Comparison of ENCODE assay signal across 8 cellular contexts in the genomic region with DNA sequence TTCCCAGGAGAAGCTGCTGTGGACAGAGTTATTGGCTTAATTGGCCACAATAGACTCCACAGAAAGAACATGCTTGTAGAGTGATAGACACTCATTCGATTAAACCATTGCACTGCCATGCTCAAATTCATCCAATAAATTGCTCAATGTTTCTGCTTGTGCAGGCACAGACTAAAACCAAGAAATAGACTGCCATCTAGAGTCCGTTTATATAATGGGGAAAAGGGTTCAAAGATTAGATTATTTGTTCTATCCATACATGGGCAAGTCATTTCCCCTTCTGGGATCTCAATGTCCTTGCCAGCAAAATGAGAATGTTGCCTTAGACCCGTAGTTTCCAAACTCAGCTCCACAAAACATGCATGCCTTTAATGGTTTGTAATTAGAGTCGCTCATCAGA. TPM values are rescaled to one million over a fixed set of nuclear protein-coding genes. Genes with fewer than 3 reads are reported as not detected.
DNase-seq lines count a peak whose midpoint lies in the region; ATAC-seq and TF ChIP-seq lines count a peak whose summit lies in the region.

No MANE protein-coding gene starts in this region.

- ATAC-seq in GM18867 (IDR thresholded peaks at IDR 0.05; ENCODE audit: unreplicated experiment) (peak; percentile 30), omental fat pad (ENCODE audit: low FRiP score) (no peak), GM18870 (IDR thresholded peaks at IDR 0.05; ENCODE audit: unreplicated experiment) (no peak)
- no peak for ATAC-seq in activated T-cell treated with anti-CD3 and anti-CD28 coated beads, Interleukin-2, amount 50 U/mL, for 4 hours

- no peaks in the 10 kb centered on the region for H3K36me3 Mint-ChIP-seq in activated T-cell treated with anti-CD3 and anti-CD28 coated beads, Interleukin-2, amount 50 U/mL, for 4 hours (ENCODE audit: insufficient read depth)

- H3K4me1 Mint-ChIP-seq in activated T-cell treated with anti-CD3 and anti-CD28 coated beads, Interleukin-2, amount 50 U/mL, for 4 hours (ENCODE audit: low read depth), result peaks cover 10% of the 10 kb centered on the region

- in situ Hi-C loops in ACHN (cut with HindIII; ENCODE audit: low pct_ligation_motif_present, low pct_unique_long_range_greater_than_20kb, low sequenced_read_pairs), result no loop called here

- TF ChIP-seq CTCF in omental fat pad (IDR thresholded peaks at IDR 0.05), result no peak

- H3K27me3 Mint-ChIP-seq in activated T-cell treated with anti-CD3 and anti-CD28 coated beads, Interleukin-2, amount 50 U/mL, for 4 hours (ENCODE audit: low read depth), result no peaks in the 10 kb centered on the region

- DNase-seq in ACHN (peak; percentile 35), NCI-H82 treated with DMSO at 0.1 percent for 48 hours (lab: John Stamatoyannopoulos, UW; ENCODE audit: unreplicated experiment) (peak; percentile 40), dermis blood vessel endothelial cell (peak; percentile 56), non-pigmented ciliary epithelial cell (ENCODE audit: low read depth) (peak; percentile 14), omental fat pad (ENCODE audit: low spot score) (no peak)
- no peak for DNase-seq in activated T-cell treated with anti-CD3 and anti-CD28 coated beads, Interleukin-2, amount 50 U/mL, for 4 hours

- H3K4me3 Mint-ChIP-seq in activated T-cell treated with anti-CD3 and anti-CD28 coated beads, Interleukin-2, amount 50 U/mL, for 4 hours, result no peak overlapping the region

- no peaks in the 10 kb centered on the region for H3K9me3 Mint-ChIP-seq in activated T-cell treated with anti-CD3 and anti-CD28 coated beads, Interleukin-2, amount 50 U/mL, for 4 hours

RNA-seq across cellular contexts. Expression of gene SMIM10, which starts 8.7 kb away (rescaled TPM):
- total RNA-seq in dermis blood vessel endothelial cell (1.4 and 2.6 TPM in 2 replicates), omental fat pad (1 to 10 TPM; 3.5 to 9.3 (median 4.3) TPM)
- under 1 TPM; 0.43 to 0.86 (median 0.53) TPM for total RNA-seq in activated T-cell treated with anti-CD3 and anti-CD28 coated beads, Interleukin-2, amount 50 U/mL, for 4 hours

RNA-seq across cellular contexts. Expression of gene RTL8B, which starts 22.9 kb away (rescaled TPM):
- total RNA-seq in dermis blood vessel endothelial cell (4.6 and 5.9 TPM in 2 replicates), omental fat pad (1 to 10 TPM; 6.2 to 8.4 (median 7.3) TPM)
- total RNA-seq in activated T-cell treated with anti-CD3 and anti-CD28 coated beads, Interleukin-2, amount 50 U/mL, for 4 hours, result under 1 TPM; 0.22 to 0.33 (median 0.24) TPM

RNA-seq across cellular contexts. Expression of gene RTL8C, which starts 32.7 kb away (rescaled TPM):
- total RNA-seq in dermis blood vessel endothelial cell, result 22.8 and 28.8 TPM in 2 replicates
- total RNA-seq in activated T-cell treated with anti-CD3 and anti-CD28 coated beads, Interleukin-2, amount 50 U/mL, for 4 hours, result 10 to 100 TPM; 17.3 to 17.7 (median 17.4) TPM
- 10 to 100 TPM; 46.8 to 81.5 (median 64.3) TPM for total RNA-seq in omental fat pad

RNA-seq across cellular contexts. Expression of gene RTL8A, which starts 52.5 kb away (rescaled TPM):
- total RNA-seq in dermis blood vessel endothelial cell (4.3 and 6.0 TPM in 2 replicates), omental fat pad (10 to 100 TPM; 13.2 to 27.4 (median 19.3) TPM)
- 1 to 10 TPM; 3.9 to 6.0 (median 4.4) TPM for total RNA-seq in activated T-cell treated with anti-CD3 and anti-CD28 coated beads, Interleukin-2, amount 50 U/mL, for 4 hours

Comparison
In these comparisons a context has a peak if more than half of its experiments do, and no peak if none do; other contexts are left out.
1. DNase-seq: peak in ACHN (single experiment), NCI-H82 treated with DMSO at 0.1 percent for 48 hours (single experiment), dermis blood vessel endothelial cell (single experiment) and non-pigmented ciliary epithelial cell (single experiment); none in activated T-cell treated with anti-CD3 and anti-CD28 coated beads, Interleukin-2, amount 50 U/mL, for 4 hours (single experiment) and omental fat pad (single experiment).